ENCODE assay signal across 19 cellular contexts in genomic region chr6:73028893-73029450, GRCh38.
"Had no signal": no experiment of that assay in that cellular context is flagged by ENCODE, and none has a peak within 500 bp of the region (broad histone marks: within the 10 kb centered on the region; RNA-seq: fewer than 3 reads in every experiment).

No MANE protein-coding gene starts in this region.

- H3K9me3 ChIP-seq: tibial artery, uterus had no signal

- H3K4me3 Mint-ChIP-seq: natural killer cell treated with Interleukin-12 subunit alpha and Interleukin-12 subunit beta and Interleukin-15 and Interleukin-18, amount 100 ng/mL, for 72 hours; stimulated activated naive B cell treated with anti-CD40 and anti-IgM and Interleukin-4, amounts not matched to agents 10 μg/mL and 1 μg/mL and 100 μg/mL, for 72 hours had no signal

- DNase-seq: activated CD4-positive, alpha-beta T cell treated with anti-CD3 and anti-CD28 coated beads, Interleukin-2, amount 50 U/mL, for 1 hour; activated CD8-positive, alpha-beta memory T cell treated with anti-CD3 and anti-CD28 coated beads for 24 hours; aorta; cortex of kidney; effector CD8-positive, alpha-beta T cell; foreskin keratinocyte; glutamatergic neuron; kidney glomerular epithelial cell; mesenchymal stem cell; nucleus accumbens; posterior cingulate gyrus; stimulated activated CD4-positive, alpha-beta T cell treated with anti-CD3 and anti-CD28 coated beads, Interleukin-15, amount 100 ng/mL, for 24 hours; stimulated activated CD4-positive, alpha-beta T cell treated with anti-CD3 and anti-CD28 coated beads, Interleukin-4, amount 100 ng/mL, for 1 hour; stimulated activated naive B cell treated with anti-CD40 and anti-IgM and Interleukin-4, amounts not matched to agents 10 μg/mL and 1 μg/mL and 100 μg/mL, for 72 hours; tibial artery; uterus had no signal

- H3K36me3 Mint-ChIP-seq: natural killer cell treated with Interleukin-12 subunit alpha and Interleukin-12 subunit beta and Interleukin-15 and Interleukin-18, amount 100 ng/mL, for 72 hours had no signal

- H3K4me1 ChIP-seq: tibial artery, uterus had no signal

- H3K27ac ChIP-seq: foreskin keratinocyte, skin epidermis, tibial artery, uterus had no signal

- H3K27ac Mint-ChIP-seq: natural killer cell treated with Interleukin-12 subunit alpha and Interleukin-12 subunit beta and Interleukin-15 and Interleukin-18, amount 100 ng/mL, for 72 hours; stimulated activated naive B cell treated with anti-CD40 and anti-IgM and Interleukin-4, amounts not matched to agents 10 μg/mL and 1 μg/mL and 100 μg/mL, for 72 hours had no signal

- ATAC-seq: activated CD4-positive, CD25-positive, alpha-beta regulatory T cell treated with anti-CD3 and anti-CD28 coated beads, Interleukin-2, amount 50 U/mL, for 24 hours; foreskin keratinocyte; natural killer cell treated with Interleukin-12 subunit alpha and Interleukin-12 subunit beta and Interleukin-15 and Interleukin-18, amount 100 ng/mL, for 72 hours; stimulated activated naive B cell treated with anti-CD40 and anti-IgM and Interleukin-4, amounts not matched to agents 10 μg/mL and 1 μg/mL and 100 μg/mL, for 72 hours had no signal

- H3K4me3 ChIP-seq: skin epidermis, tibial artery, uterus had no signal

- H3K27me3 Mint-ChIP-seq: natural killer cell treated with Interleukin-12 subunit alpha and Interleukin-12 subunit beta and Interleukin-15 and Interleukin-18, amount 100 ng/mL, for 72 hours; stimulated activated naive B cell treated with anti-CD40 and anti-IgM and Interleukin-4, amounts not matched to agents 10 μg/mL and 1 μg/mL and 100 μg/mL, for 72 hours had no signal

- H3K9me3 Mint-ChIP-seq: natural killer cell treated with Interleukin-12 subunit alpha and Interleukin-12 subunit beta and Interleukin-15 and Interleukin-18, amount 100 ng/mL, for 72 hours; stimulated activated naive B cell treated with anti-CD40 and anti-IgM and Interleukin-4, amounts not matched to agents 10 μg/mL and 1 μg/mL and 100 μg/mL, for 72 hours had no signal

- H3K36me3 ChIP-seq: tibial artery, uterus had no signal

- H3K27me3 ChIP-seq: foreskin keratinocyte, tibial artery, uterus had no signal
